Comparison of ENCODE assay signal across 1 cellular context in genomic region chr1:14928412-14928811, GRCh38.
TF ChIP-seq lines count a peak whose summit lies in the region.

No MANE protein-coding gene starts in this region.

TF ChIP-seq in K562, 482 proteins besides CTCF, POLR2A, EP300 and RAD21 (continued from another document):
- TF ChIP-seq MTA2 (IDR thresholded peaks at IDR 0.05; ENCODE audit: low read depth) = no peak
- no peak for TF ChIP-seq HLTF (IDR thresholded peaks at IDR 0.05)
- no peak for TF ChIP-seq ZNF699 (CRISPR knock-in tag; IDR thresholded peaks at IDR 0.05; ENCODE audit: insufficient replicate concordance)
- TF ChIP-seq KAT8 (IDR thresholded peaks at IDR 0.05; ENCODE audit: low read depth) = no peak
- peak; percentile 49; the same call in 1 of the 2 replicates for TF ChIP-seq CXXC5 (CRISPR knock-in tag; IDR thresholded peaks at IDR 0.05)
- TF ChIP-seq BCOR (IDR thresholded peaks at IDR 0.05) = no peak
- peak; percentile 67 for TF ChIP-seq SMARCA4 (IDR thresholded peaks at IDR 0.05)
- peak; percentile 35; the same call in 1 of the 2 replicates for TF ChIP-seq CBFA2T3 (IDR thresholded peaks at IDR 0.05)
- TF ChIP-seq GABPA (tag; conservative IDR thresholded peaks at IDR 0.05; ENCODE audit: low read depth) = no peak
- peak; percentile 42; the same call in 1 of the 2 replicates for TF ChIP-seq GATA2 (CRISPR knock-in tag; IDR thresholded peaks at IDR 0.05)
- TF ChIP-seq RCOR1 (IDR thresholded peaks at IDR 0.05; ENCODE audit: borderline replicate concordance in 1 of 2, low read depth in 2 of 2, low read length in 2 of 2) = peak in 1 of 2 experiments; percentile 10; a peak in 1 of 4 replicates
- peak; percentile 57 for TF ChIP-seq ZNF316 (IDR thresholded peaks at IDR 0.05)
- no peak for TF ChIP-seq ZBTB12 (CRISPR knock-in tag; IDR thresholded peaks at IDR 0.05)
- peak; percentile 10; the same call in 1 of the 2 replicates for TF ChIP-seq MAFK (IDR thresholded peaks at IDR 0.05; ENCODE audit: low read length)
- TF ChIP-seq FIP1L1 (IDR thresholded peaks at IDR 0.05; ENCODE audit: low read depth, low read length, poor library complexity, severe bottlenecking) = no peak
- no peak for TF ChIP-seq MXD1 (CRISPR knock-in tag; IDR thresholded peaks at IDR 0.05; ENCODE audit: borderline replicate concordance, poor library complexity, severe bottlenecking)
- TF ChIP-seq MXI1 (IDR thresholded peaks at IDR 0.05; ENCODE audit: low read depth, low read length) = no peak
- no peak for TF ChIP-seq ZNF253 (CRISPR knock-in tag; conservative IDR thresholded peaks at IDR 0.05)
- peak; percentile 50; the same call in 1 of the 2 replicates for TF ChIP-seq C11orf30 (IDR thresholded peaks at IDR 0.05; ENCODE audit: low read depth)
- no peak for TF ChIP-seq ETV1 (tag; conservative IDR thresholded peaks at IDR 0.05; ENCODE audit: low read depth)
- TF ChIP-seq IFI16 (CRISPR knock-in tag; IDR thresholded peaks at IDR 0.05) = no peak
- TF ChIP-seq PRMT5 (CRISPR knock-in tag; IDR thresholded peaks at IDR 0.05) = no peak
- no peak for TF ChIP-seq ZNF780A (CRISPR knock-in tag; IDR thresholded peaks at IDR 0.05)
- no peak for TF ChIP-seq NR2C1 (IDR thresholded peaks at IDR 0.05)
- no peak for TF ChIP-seq NR2C1 (tag; IDR thresholded peaks at IDR 0.05)
- peak; percentile 52; the same call in 1 of the 2 replicates for TF ChIP-seq ARID1B (IDR thresholded peaks at IDR 0.05)
TF ChIP-seq in K562: peak in this region for 12.
